In genomic region chr20:18287546-18287914, GRCh38 we compare ENCODE assay signal across 8 cellular contexts. TPM values are rescaled to one million over a fixed set of nuclear protein-coding genes. Genes with fewer than 3 reads are reported as not detected.
DNase-seq lines count a peak whose midpoint lies in the region; ATAC-seq and TF ChIP-seq lines count a peak whose summit lies in the region.

No MANE protein-coding gene starts in this region.

- no peak overlapping the region for H3K27ac ChIP-seq in iPS DF 6.9 (ENCODE audit: low read length)

- WGBS in iPS DF 6.9 (ENCODE audit: insufficient coverage, insufficient read length): no CpG with 5 or more reads among the region's 11 CpGs

- intact Hi-C loops in activated CD8-positive, alpha-beta T cell treated with anti-CD3 and anti-CD28 coated beads for 36 hours (cut with micrococcal nuclease): loop anchor here (10.0 kb wide), 1 partner anchor 217 kb away; the partner anchor contains the start of gene SEC23B

- peaks cover 16% of the 10 kb centered on the region for H3K36me3 Mint-ChIP-seq in activated CD8-positive, alpha-beta T cell treated with anti-CD3 and anti-CD28 coated beads for 36 hours (ENCODE audit: low read depth)
- H3K36me3 Mint-ChIP-seq in stimulated activated memory B cell treated with anti-CD40 and anti-IgM and Interleukin-4, amounts not matched to agents 10 μg/mL and 1 μg/mL and 100 μg/mL, for 72 hours: peaks cover 21% of the 10 kb centered on the region

- DNase-seq in DMS 273 (lab: John Stamatoyannopoulos, UW; ENCODE audit: unreplicated experiment) (peak; percentile 72), DMS 273 treated with DMSO at 0.1 percent for 48 hours (lab: John Stamatoyannopoulos, UW) (no peak), iPS DF 6.9 (ENCODE audit: low read depth, low spot score) (no peak), occipital lobe (lab: John Stamatoyannopoulos, UW) (no peak), SKM-1 treated with dmso at 0.1 percent for 144 hours (lab: John Stamatoyannopoulos, UW; ENCODE audit: unreplicated experiment) (no peak), epidermal melanocyte (ENCODE audit: insufficient read length, low spot score) (no peak)
- DNase-seq in activated CD8-positive, alpha-beta T cell treated with anti-CD3 and anti-CD28 coated beads for 36 hours: no peak

- CTCF ChIA-PET in activated CD8-positive, alpha-beta T cell treated with anti-CD3 and anti-CD28 coated beads for 36 hours (lab: Charles Lee): interaction anchor here (1.1 to 1.6 kb wide), 4 partner anchors 10 to 32 kb away, joined by 3 to 10 read pairs (median 3); no protein-coding TSS in a partner anchor

- no peaks in the 10 kb centered on the region for H3K36me3 ChIP-seq in iPS DF 6.9 (ENCODE audit: control insufficient read depth, insufficient read depth, low read length)

- no peaks in the 10 kb centered on the region for H3K9me3 ChIP-seq in iPS DF 6.9 (ENCODE audit: control insufficient read depth, insufficient read depth, low read length)

- no peaks in the 10 kb centered on the region; the same call in 1 of the 2 replicates for H3K4me1 ChIP-seq in iPS DF 6.9 (ENCODE audit: control insufficient read depth, insufficient read depth, low read length)

- no peak for ATAC-seq in activated CD8-positive, alpha-beta T cell treated with anti-CD3 and anti-CD28 coated beads for 36 hours
- ATAC-seq in stimulated activated memory B cell treated with anti-CD40 and anti-IgM and Interleukin-4, amounts not matched to agents 10 μg/mL and 1 μg/mL and 100 μg/mL, for 72 hours: peak; percentile 0

- POLR2A ChIA-PET in activated CD8-positive, alpha-beta T cell treated with anti-CD3 and anti-CD28 coated beads for 36 hours (lab: Charles Lee): interaction anchor here (0.7 to 1.2 kb wide), 2 partner anchors 32 to 220 kb away, joined by 4 read pairs; partner anchors contain the start of gene SEC23B

- peaks cover 19% of the 10 kb centered on the region for H3K9me3 Mint-ChIP-seq in activated CD8-positive, alpha-beta T cell treated with anti-CD3 and anti-CD28 coated beads for 36 hours
- peaks cover 13% of the 10 kb centered on the region for H3K9me3 Mint-ChIP-seq in stimulated activated memory B cell treated with anti-CD40 and anti-IgM and Interleukin-4, amounts not matched to agents 10 μg/mL and 1 μg/mL and 100 μg/mL, for 72 hours

- H3K4me1 Mint-ChIP-seq in activated CD8-positive, alpha-beta T cell treated with anti-CD3 and anti-CD28 coated beads for 36 hours (ENCODE audit: low read depth): peaks cover 15% of the 10 kb centered on the region
- peaks cover 37% of the 10 kb centered on the region for H3K4me1 Mint-ChIP-seq in stimulated activated memory B cell treated with anti-CD40 and anti-IgM and Interleukin-4, amounts not matched to agents 10 μg/mL and 1 μg/mL and 100 μg/mL, for 72 hours

- TF ChIP-seq CTCF in activated CD8-positive, alpha-beta T cell treated with anti-CD3 and anti-CD28 coated beads for 36 hours (IDR thresholded peaks at IDR 0.05): no peak

- H3K27ac Mint-ChIP-seq in activated CD8-positive, alpha-beta T cell treated with anti-CD3 and anti-CD28 coated beads for 36 hours: peak overlapping the region; percentile 99
- peak overlapping the region; percentile 95 for H3K27ac Mint-ChIP-seq in stimulated activated memory B cell treated with anti-CD40 and anti-IgM and Interleukin-4, amounts not matched to agents 10 μg/mL and 1 μg/mL and 100 μg/mL, for 72 hours

- H3K27me3 Mint-ChIP-seq in activated CD8-positive, alpha-beta T cell treated with anti-CD3 and anti-CD28 coated beads for 36 hours: peaks cover 13% of the 10 kb centered on the region
- H3K27me3 Mint-ChIP-seq in stimulated activated memory B cell treated with anti-CD40 and anti-IgM and Interleukin-4, amounts not matched to agents 10 μg/mL and 1 μg/mL and 100 μg/mL, for 72 hours: peaks cover 39% of the 10 kb centered on the region

- peak overlapping the region; percentile 91; the same call in 1 of the 2 replicates for H3K4me3 ChIP-seq in iPS DF 6.9 (ENCODE audit: low read length)

- H3K27me3 ChIP-seq in iPS DF 6.9 (ENCODE audit: control insufficient read depth, insufficient read depth, low read length): no peaks in the 10 kb centered on the region

- peak overlapping the region; percentile 96 for H3K4me3 Mint-ChIP-seq in activated CD8-positive, alpha-beta T cell treated with anti-CD3 and anti-CD28 coated beads for 36 hours
- H3K4me3 Mint-ChIP-seq in stimulated activated memory B cell treated with anti-CD40 and anti-IgM and Interleukin-4, amounts not matched to agents 10 μg/mL and 1 μg/mL and 100 μg/mL, for 72 hours: peak overlapping the region; percentile 96

RNA-seq across cellular contexts. Expression of gene ZNF133, which starts 0.8 kb away (rescaled TPM):
- total RNA-seq in activated CD8-positive, alpha-beta T cell treated with anti-CD3 and anti-CD28 coated beads for 36 hours: 1 to 10 TPM; 8.0 TPM
- total RNA-seq in occipital lobe: 35.4 TPM
